18 cellular contexts compared by ENCODE assay signal in genomic region chr1:172266528-172267174, GRCh38.
DNase-seq lines count a peak whose midpoint lies in the region; ATAC-seq, FAIRE-seq and TF ChIP-seq lines count a peak whose summit lies in the region.
"Had no signal": no experiment of that assay in that cellular context is flagged by ENCODE, and none has a peak within 500 bp of the region (broad histone marks: within the 10 kb centered on the region; RNA-seq: fewer than 3 reads in every experiment).

No MANE protein-coding gene starts in this region.

- TF ChIP-seq POLR2A in GM12891 (IDR thresholded peaks at IDR 0.05; ENCODE audit: low read depth, low read length) = no peak

- no peak overlapping the region for H3K27ac ChIP-seq in astrocyte (ENCODE audit: low read depth, low read length)
- H3K27ac ChIP-seq: C4-2B, GM23248, RWPE1 had no signal

- peak; percentile 70 for DNase-seq in activated CD4-positive, alpha-beta T cell treated with anti-CD3 and anti-CD28 coated beads for 36 hours
- no peak for DNase-seq in activated CD4-positive, alpha-beta T cell treated with anti-CD3 and anti-CD28 coated beads, Interleukin-2, amount 50 U/mL, for 1 hour
- DNase-seq in GM12891 (ENCODE audit: insufficient read length, low spot score) = no peak
- DNase-seq in astrocyte (ENCODE audit: low read depth) = peak; percentile 37
- DNase-seq in stimulated activated CD4-positive, alpha-beta T cell treated with anti-CD3 and anti-CD28 coated beads, Interleukin-4, amount 100 ng/mL, for 24 hours = peak; percentile 67
- no peak for DNase-seq in KG1 (lab: John Stamatoyannopoulos, UW)
- DNase-seq in cardiac septum (ENCODE audit: low spot score) = no peak
- DNase-seq in dedifferentiated amniotic fluid mesenchymal stem cell (ENCODE audit: extremely low spot score) = no peak
- DNase-seq: aorta, GM23248, IMR-90, NCI-H187, NCI-H446 had no signal

- H3K4me2 ChIP-seq in astrocyte (ENCODE audit: low read length) = peak overlapping the region; percentile 3

- no peak overlapping the region for H3K4me3 Mint-ChIP-seq in activated CD4-positive, alpha-beta T cell treated with anti-CD3 and anti-CD28 coated beads for 36 hours
- H3K4me3 Mint-ChIP-seq in astrocyte (ENCODE audit: unreplicated experiment) = no peak overlapping the region
- H3K4me3 Mint-ChIP-seq: neural crest cell, type B pancreatic cell had no signal

- peaks cover 6% of the 10 kb centered on the region for H3K4me1 ChIP-seq in astrocyte (ENCODE audit: insufficient read depth, low read length)

- H3K27me3 Mint-ChIP-seq in activated CD4-positive, alpha-beta T cell treated with anti-CD3 and anti-CD28 coated beads for 36 hours = no peaks in the 10 kb centered on the region
- H3K27me3 Mint-ChIP-seq in astrocyte (ENCODE audit: low read depth, unreplicated experiment) = no peaks in the 10 kb centered on the region
- H3K27me3 Mint-ChIP-seq: type B pancreatic cell had no signal

- no peaks in the 10 kb centered on the region for H3K9me3 ChIP-seq in astrocyte (ENCODE audit: insufficient read depth, low read depth, low read length)

- POLR2A ChIA-PET in activated CD4-positive, alpha-beta T cell treated with anti-CD3 and anti-CD28 coated beads for 36 hours (lab: Charles Lee) = interaction anchor here (0.6 kb wide), 1 partner anchor 316 kb away, joined by 9 read pairs; no protein-coding TSS in a partner anchor

- H3K4me3 ChIP-seq in astrocyte (ENCODE audit: insufficient read depth, low read depth, low read length) = no peak overlapping the region
- H3K4me3 ChIP-seq: GM23248 had no signal

- H3K27me3 ChIP-seq in astrocyte (ENCODE audit: insufficient read depth, low read length) = no peaks in the 10 kb centered on the region

- CTCF ChIA-PET in activated CD4-positive, alpha-beta T cell treated with anti-CD3 and anti-CD28 coated beads for 36 hours (lab: Charles Lee) = interaction anchor here (0.6 to 1.5 kb wide), 3 partner anchors 10 to 13 kb away, joined by 3 to 6 read pairs (median 3); no protein-coding TSS in a partner anchor

- no peak for TF ChIP-seq CTCF in astrocyte (IDR thresholded peaks at IDR 0.05; ENCODE audit: insufficient read depth, low read depth, low read length)

- H2AFZ ChIP-seq in astrocyte (ENCODE audit: low read depth, low read length) = no peak overlapping the region
- H2AFZ ChIP-seq: GM23248 had no signal

- FAIRE-seq in GM12891 (lab: Jason Lieb, UNC) (peak; percentile 63), astrocyte (lab: Jason Lieb, UNC) (no peak)
- FAIRE-seq: islet of Langerhans had no signal

- ATAC-seq in activated CD4-positive, alpha-beta T cell treated with anti-CD3 and anti-CD28 coated beads for 36 hours = peak; percentile 71

- H3K79me2 ChIP-seq in astrocyte (ENCODE audit: insufficient read depth, low read length) = peaks cover 9% of the 10 kb centered on the region

- H4K20me1 ChIP-seq in astrocyte (ENCODE audit: insufficient read depth, low read length) = no peaks in the 10 kb centered on the region

- no peaks in the 10 kb centered on the region for H3K36me3 ChIP-seq in astrocyte (ENCODE audit: insufficient read depth, low read length)

- H3K36me3 Mint-ChIP-seq in activated CD4-positive, alpha-beta T cell treated with anti-CD3 and anti-CD28 coated beads for 36 hours (ENCODE audit: low read depth) = peaks cover 3% of the 10 kb centered on the region
- H3K36me3 Mint-ChIP-seq in astrocyte (ENCODE audit: low read depth, unreplicated experiment) = peaks cover 12% of the 10 kb centered on the region
- H3K36me3 Mint-ChIP-seq: type B pancreatic cell had no signal

- intact Hi-C loops in activated CD4-positive, alpha-beta T cell treated with anti-CD3 and anti-CD28 coated beads for 36 hours (cut with DNase I, micrococcal nuclease) = loop anchor here (1.0 to 2.0 kb wide), 3 partner anchors 72 to 92 kb away; no protein-coding TSS in a partner anchor
- intact Hi-C loops in cardiac septum (cut with DNase I) = no loop called here

- no peak overlapping the region for H3K9ac ChIP-seq in astrocyte (ENCODE audit: low read length)
- H3K9ac ChIP-seq: GM23248 had no signal

- H3K4me1 Mint-ChIP-seq in activated CD4-positive, alpha-beta T cell treated with anti-CD3 and anti-CD28 coated beads for 36 hours = peaks cover 29% of the 10 kb centered on the region
- peaks cover 39% of the 10 kb centered on the region for H3K4me1 Mint-ChIP-seq in astrocyte (ENCODE audit: low read depth, unreplicated experiment)

- H3K9me3 Mint-ChIP-seq in activated CD4-positive, alpha-beta T cell treated with anti-CD3 and anti-CD28 coated beads for 36 hours (ENCODE audit: low read depth) = peaks cover 5% of the 10 kb centered on the region
- H3K9me3 Mint-ChIP-seq in astrocyte (ENCODE audit: unreplicated experiment) = peaks cover 6% of the 10 kb centered on the region
- H3K9me3 Mint-ChIP-seq: type B pancreatic cell had no signal

- H3K27ac Mint-ChIP-seq in activated CD4-positive, alpha-beta T cell treated with anti-CD3 and anti-CD28 coated beads for 36 hours = no peak overlapping the region
- no peak overlapping the region for H3K27ac Mint-ChIP-seq in astrocyte (ENCODE audit: unreplicated experiment)
- H3K27ac Mint-ChIP-seq: type B pancreatic cell had no signal

TF ChIP-seq in GM12891, 5 proteins besides CTCF, POLR2A, EP300 and RAD21:
- TF ChIP-seq TAF1 (IDR thresholded peaks at IDR 0.05; ENCODE audit: low read depth, low read length) (no peak), POU2F2 (IDR thresholded peaks at IDR 0.05; ENCODE audit: low read depth, low read length) (no peak), SPI1 (IDR thresholded peaks at IDR 0.05; ENCODE audit: low read depth, low read length) (no peak), POLR2AphosphoS5 (IDR thresholded peaks at IDR 0.05; ENCODE audit: low read depth, low read length) (no peak), PAX5 (IDR thresholded peaks at IDR 0.05; ENCODE audit: insufficient read depth, low read length, severe bottlenecking) (no peak)
TF ChIP-seq in GM12891: peak in this region for 0.

Comparison
In these comparisons a context has a peak if more than half of its experiments do, and no peak if none do; other contexts are left out.
1. DNase-seq: peak in activated CD4-positive, alpha-beta T cell treated with anti-CD3 and anti-CD28 coated beads for 36 hours (single experiment), astrocyte (single experiment) and stimulated activated CD4-positive, alpha-beta T cell treated with anti-CD3 and anti-CD28 coated beads, Interleukin-4, amount 100 ng/mL, for 24 hours (single experiment); none in activated CD4-positive, alpha-beta T cell treated with anti-CD3 and anti-CD28 coated beads, Interleukin-2, amount 50 U/mL, for 1 hour (single experiment), GM12891 (single experiment), KG1 (single experiment), cardiac septum (single experiment) and dedifferentiated amniotic fluid mesenchymal stem cell (single experiment).